ENCODE assay signal across 1 cellular context in genomic region chr1:206226886-206227285, GRCh38. TPM values are rescaled to one million over a fixed set of nuclear protein-coding genes. Genes with fewer than 3 reads are reported as not detected.
"Had no signal": no experiment of that assay in that cellular context is flagged by ENCODE, and none has a peak within 500 bp of the region (broad histone marks: within the 10 kb centered on the region; RNA-seq: fewer than 3 reads in every experiment).

No MANE protein-coding gene starts in this region.

RNA-seq across cellular contexts. Expression of gene FAM72A, which starts 24.2 kb away (rescaled TPM):
- total RNA-seq: left ventricle myocardium inferior had no signal
